In genomic region chrX:19814778-19815177, GRCh38 we compare ENCODE assay signal across 24 cellular contexts.
DNase-seq lines count a peak whose midpoint lies in the region; ATAC-seq, FAIRE-seq and TF ChIP-seq lines count a peak whose summit lies in the region.
"Had no signal": no experiment of that assay in that cellular context is flagged by ENCODE, and none has a peak within 500 bp of the region (broad histone marks: within the 10 kb centered on the region; RNA-seq: fewer than 3 reads in every experiment).

No MANE protein-coding gene starts in this region.

- peaks cover 58% of the 10 kb centered on the region for H3K4me1 Mint-ChIP-seq in activated CD8-positive, alpha-beta T cell treated with anti-CD3 and anti-CD28 coated beads for 36 hours (ENCODE audit: low read depth)
- peaks cover 59% of the 10 kb centered on the region for H3K4me1 Mint-ChIP-seq in activated CD8-positive, alpha-beta T cell treated with anti-CD3 and anti-CD28 coated beads, Interleukin-2, amount 10 ng/mL, durations not matched to agents 7 days and 5 days (ENCODE audit: low read depth)
- peaks cover 14% of the 10 kb centered on the region for H3K4me1 Mint-ChIP-seq in activated T-helper 17 cell treated with anti-CD3 and anti-CD28 coated beads, Interleukin-2, amount 50 U/mL, for 72 hours
- H3K4me1 Mint-ChIP-seq in chondrocyte (ENCODE audit: low read depth): peaks cover 18% of the 10 kb centered on the region

- H3K79me2 ChIP-seq in trophoblast cell (ENCODE audit: control insufficient read depth, insufficient read depth, low read length, poor library complexity): peaks cover 3% of the 10 kb centered on the region

- no peak overlapping the region for H3K4me3 Mint-ChIP-seq in activated CD8-positive, alpha-beta T cell treated with anti-CD3 and anti-CD28 coated beads for 36 hours
- no peak overlapping the region for H3K4me3 Mint-ChIP-seq in activated CD8-positive, alpha-beta T cell treated with anti-CD3 and anti-CD28 coated beads, Interleukin-2, amount 10 ng/mL, durations not matched to agents 7 days and 5 days
- no peak overlapping the region for H3K4me3 Mint-ChIP-seq in activated T-helper 17 cell treated with anti-CD3 and anti-CD28 coated beads, Interleukin-2, amount 50 U/mL, for 72 hours
- H3K4me3 Mint-ChIP-seq in chondrocyte (ENCODE audit: unreplicated experiment): no peak overlapping the region
- H3K4me3 Mint-ChIP-seq: stimulated activated naive CD8-positive, alpha-beta T cell treated with anti-CD3 and anti-CD28 coated beads, Interleukin-15, amount 100 ng/mL, for 72 hours had no signal

- H3K9me3 Mint-ChIP-seq in activated CD8-positive, alpha-beta T cell treated with anti-CD3 and anti-CD28 coated beads for 36 hours: peaks cover 2% of the 10 kb centered on the region
- H3K9me3 Mint-ChIP-seq in activated CD8-positive, alpha-beta T cell treated with anti-CD3 and anti-CD28 coated beads, Interleukin-2, amount 10 ng/mL, durations not matched to agents 7 days and 5 days (ENCODE audit: insufficient read depth): peaks cover 3% of the 10 kb centered on the region
- no peaks in the 10 kb centered on the region for H3K9me3 Mint-ChIP-seq in activated T-helper 17 cell treated with anti-CD3 and anti-CD28 coated beads, Interleukin-2, amount 50 U/mL, for 72 hours
- peaks cover 36% of the 10 kb centered on the region for H3K9me3 Mint-ChIP-seq in chondrocyte (ENCODE audit: low read depth)

- no peak overlapping the region for H2BK120ac ChIP-seq in trophoblast cell (ENCODE audit: insufficient read depth, low read length, poor library complexity)

- FAIRE-seq in GM18507 (lab: Jason Lieb, UNC): peak; percentile 66
- FAIRE-seq: HTR-8/SVneo, K562, RCC 7860, TTC549 had no signal

- H3K27me3 ChIP-seq in trophoblast cell (ENCODE audit: insufficient read depth, low read length): no peaks in the 10 kb centered on the region

- no peak overlapping the region for H2BK5ac ChIP-seq in trophoblast cell (ENCODE audit: low read depth, low read length, poor library complexity)

- H4K91ac ChIP-seq in trophoblast cell (ENCODE audit: low read depth, low read length): no peak overlapping the region

- H2AFZ ChIP-seq in trophoblast cell (ENCODE audit: insufficient read depth, low read length, poor library complexity): no peak overlapping the region

- no peak overlapping the region for H3K4me2 ChIP-seq in trophoblast cell (ENCODE audit: low read length)
- H3K4me2 ChIP-seq: A549 had no signal

- peak overlapping the region; percentile 27 for H3K4ac ChIP-seq in trophoblast cell (ENCODE audit: low read depth, low read length)

- H3K4me1 ChIP-seq in trophoblast cell (ENCODE audit: control insufficient read depth in 1 of 2, insufficient read depth in 2 of 2, low read length in 2 of 2): peaks cover 7 to 8% of the 10 kb centered on the region in 2 experiments
- H3K4me1 ChIP-seq: A549 had no signal

- no peak for DNase-seq in activated CD8-positive, alpha-beta T cell treated with anti-CD3 and anti-CD28 coated beads for 36 hours
- no peak for DNase-seq in activated CD8-positive, alpha-beta T cell treated with anti-CD3 and anti-CD28 coated beads, Interleukin-2, amount 10 ng/mL, durations not matched to agents 7 days and 5 days
- DNase-seq in GM18507 (ENCODE audit: extremely low spot score, insufficient read length, low read depth) (no peak), trophoblast cell (no peak), NAMALWA (ENCODE audit: low spot score) (no peak), chondrocyte (ENCODE audit: low spot score) (no peak), NCI-H524 treated with DMSO at 0.1 percent for 48 hours (lab: John Stamatoyannopoulos, UW) (no peak)
- DNase-seq: activated CD4-positive, CD25-positive, alpha-beta regulatory T cell treated with anti-CD3 and anti-CD28 coated beads, Interleukin-2, amount 50 U/mL, for 72 hours; activated effector memory CD4-positive, alpha-beta T cell treated with Interleukin-2 at 50 U/mL for 16 hours; AML-193; islet precursor cell; left ventricle myocardium inferior; naive B cell; NCI-H1105 treated with DMSO at 0.1 percent for 48 hours; NCI-H1930; NCI-H524; NK-92 treated with Interleukin-12 subunit alpha and Interleukin-12 subunit beta, amount 100 ng/mL, for 24 hours; stimulated activated naive CD8-positive, alpha-beta T cell treated with anti-CD3 and anti-CD28 coated beads, Interleukin-15, amount 100 ng/mL, for 72 hours had no signal

- H3K9ac ChIP-seq in trophoblast cell (ENCODE audit: low read length): no peak overlapping the region

- H2BK12ac ChIP-seq in trophoblast cell (ENCODE audit: low read length): no peak overlapping the region

- no peak overlapping the region for H3K18ac ChIP-seq in trophoblast cell (ENCODE audit: low read length)

- POLR2A ChIA-PET in activated CD8-positive, alpha-beta T cell treated with anti-CD3 and anti-CD28 coated beads for 36 hours (lab: Charles Lee): no interaction called here
- POLR2A ChIA-PET in activated CD8-positive, alpha-beta T cell treated with anti-CD3 and anti-CD28 coated beads, Interleukin-2, amount 10 ng/mL, durations not matched to agents 7 days and 5 days (lab: Charles Lee): interaction anchor here (1.0 kb wide), 1 partner anchor 38 kb away, joined by 3 read pairs; no protein-coding TSS in a partner anchor

- no peaks in the 10 kb centered on the region for H3K9me3 ChIP-seq in trophoblast cell (ENCODE audit: insufficient read depth, low read depth, low read length)
- H3K9me3 ChIP-seq: A549 had no signal

- H3K27ac Mint-ChIP-seq in activated CD8-positive, alpha-beta T cell treated with anti-CD3 and anti-CD28 coated beads for 36 hours: peak overlapping the region; percentile 62
- H3K27ac Mint-ChIP-seq in activated CD8-positive, alpha-beta T cell treated with anti-CD3 and anti-CD28 coated beads, Interleukin-2, amount 10 ng/mL, durations not matched to agents 7 days and 5 days: no peak overlapping the region
- peak overlapping the region; percentile 3 for H3K27ac Mint-ChIP-seq in activated T-helper 17 cell treated with anti-CD3 and anti-CD28 coated beads, Interleukin-2, amount 50 U/mL, for 72 hours
- H3K27ac Mint-ChIP-seq in chondrocyte (ENCODE audit: unreplicated experiment): no peak overlapping the region

- H3K36me3 ChIP-seq in trophoblast cell (ENCODE audit: control insufficient read depth in 1 of 2, insufficient read depth in 2 of 2, low read length in 2 of 2): no peaks in the 10 kb centered on the region
- H3K36me3 ChIP-seq: left ventricle myocardium inferior had no signal

- TF ChIP-seq CTCF in activated CD8-positive, alpha-beta T cell treated with anti-CD3 and anti-CD28 coated beads for 36 hours (IDR thresholded peaks at IDR 0.05): no peak
- TF ChIP-seq CTCF in chondrocyte (IDR thresholded peaks at IDR 0.05): no peak

- ATAC-seq in activated CD8-positive, alpha-beta T cell treated with anti-CD3 and anti-CD28 coated beads for 36 hours: no peak
- no peak for ATAC-seq in activated CD8-positive, alpha-beta T cell treated with anti-CD3 and anti-CD28 coated beads, Interleukin-2, amount 10 ng/mL, durations not matched to agents 7 days and 5 days
- peak; percentile 66 for ATAC-seq in activated T-helper 17 cell treated with anti-CD3 and anti-CD28 coated beads, Interleukin-2, amount 50 U/mL, for 72 hours (replicated peaks)
- ATAC-seq: stimulated activated naive CD8-positive, alpha-beta T cell treated with anti-CD3 and anti-CD28 coated beads, Interleukin-15, amount 100 ng/mL, for 72 hours had no signal

- H4K12ac ChIP-seq in trophoblast cell (ENCODE audit: low read depth, low read length): no peak overlapping the region

- H3K27me3 Mint-ChIP-seq in activated CD8-positive, alpha-beta T cell treated with anti-CD3 and anti-CD28 coated beads for 36 hours: no peaks in the 10 kb centered on the region
- H3K27me3 Mint-ChIP-seq in activated CD8-positive, alpha-beta T cell treated with anti-CD3 and anti-CD28 coated beads, Interleukin-2, amount 10 ng/mL, durations not matched to agents 7 days and 5 days (ENCODE audit: low read depth): no peaks in the 10 kb centered on the region
- H3K27me3 Mint-ChIP-seq in activated T-helper 17 cell treated with anti-CD3 and anti-CD28 coated beads, Interleukin-2, amount 50 U/mL, for 72 hours: no peaks in the 10 kb centered on the region
- no peaks in the 10 kb centered on the region for H3K27me3 Mint-ChIP-seq in chondrocyte (ENCODE audit: low read depth)
- H3K27me3 Mint-ChIP-seq: naive B cell; stimulated activated naive CD8-positive, alpha-beta T cell treated with anti-CD3 and anti-CD28 coated beads, Interleukin-15, amount 100 ng/mL, for 72 hours had no signal

- CTCF ChIA-PET in activated CD8-positive, alpha-beta T cell treated with anti-CD3 and anti-CD28 coated beads for 36 hours (lab: Charles Lee): interaction anchor here (1.1 kb wide), 1 partner anchor 73 kb away, joined by 3 read pairs; no protein-coding TSS in a partner anchor
- CTCF ChIA-PET in activated CD8-positive, alpha-beta T cell treated with anti-CD3 and anti-CD28 coated beads, Interleukin-2, amount 10 ng/mL, durations not matched to agents 7 days and 5 days (lab: Charles Lee): interaction anchor here (0.9 kb wide), 1 partner anchor 25 kb away, joined by 4 read pairs; no protein-coding TSS in a partner anchor

- H3K23ac ChIP-seq in trophoblast cell (ENCODE audit: low read length): no peak overlapping the region

- H3K27ac ChIP-seq in trophoblast cell (ENCODE audit: low read depth, low read length): no peak overlapping the region
- H3K27ac ChIP-seq: A549, left ventricle myocardium inferior had no signal

- peaks cover 7% of the 10 kb centered on the region for H3K79me1 ChIP-seq in trophoblast cell (ENCODE audit: low read length)

- H3K14ac ChIP-seq in trophoblast cell (ENCODE audit: low read length): no peak overlapping the region

- intact Hi-C loops in activated CD8-positive, alpha-beta T cell treated with anti-CD3 and anti-CD28 coated beads for 36 hours (cut with micrococcal nuclease): no loop called here

- H2AK5ac ChIP-seq in trophoblast cell (ENCODE audit: low read length): no peak overlapping the region

- H4K8ac ChIP-seq in trophoblast cell (ENCODE audit: low read depth, low read length): no peak overlapping the region

- H3K4me3 ChIP-seq in trophoblast cell (ENCODE audit: low read depth, low read length): no peak overlapping the region
- H3K4me3 ChIP-seq: A549, K562, left ventricle myocardium inferior had no signal

- peaks cover 9% of the 10 kb centered on the region for H3K36me3 Mint-ChIP-seq in activated CD8-positive, alpha-beta T cell treated with anti-CD3 and anti-CD28 coated beads for 36 hours (ENCODE audit: low read depth)
- peaks cover 14% of the 10 kb centered on the region for H3K36me3 Mint-ChIP-seq in activated CD8-positive, alpha-beta T cell treated with anti-CD3 and anti-CD28 coated beads, Interleukin-2, amount 10 ng/mL, durations not matched to agents 7 days and 5 days (ENCODE audit: low read depth)
- H3K36me3 Mint-ChIP-seq in activated T-helper 17 cell treated with anti-CD3 and anti-CD28 coated beads, Interleukin-2, amount 50 U/mL, for 72 hours (ENCODE audit: low read depth): no peaks in the 10 kb centered on the region
- peaks cover 3% of the 10 kb centered on the region for H3K36me3 Mint-ChIP-seq in chondrocyte (ENCODE audit: low read depth)

Comparison
In these comparisons a context has a peak if more than half of its experiments do, and no peak if none do; other contexts are left out.
1. H3K27ac Mint-ChIP-seq: peak in activated CD8-positive, alpha-beta T cell treated with anti-CD3 and anti-CD28 coated beads for 36 hours (single experiment) and activated T-helper 17 cell treated with anti-CD3 and anti-CD28 coated beads, Interleukin-2, amount 50 U/mL, for 72 hours (single experiment); none in activated CD8-positive, alpha-beta T cell treated with anti-CD3 and anti-CD28 coated beads, Interleukin-2, amount 10 ng/mL, durations not matched to agents 7 days and 5 days (single experiment) and chondrocyte (single experiment).